Comparison of ENCODE assay signal across 8 cellular contexts in genomic region chrX:51461053-51462050, GRCh38. TPM values are rescaled to one million over a fixed set of nuclear protein-coding genes. Genes with fewer than 3 reads are reported as not detected.
A peak's percentile ranks its signal among the peaks of the same experiment; 100 is the strongest.
DNase-seq lines count a peak whose midpoint lies in the region; ATAC-seq and TF ChIP-seq lines count a peak whose summit lies in the region.

No MANE protein-coding gene starts in this region.

- ATAC-seq in activated CD8-positive, alpha-beta T cell treated with anti-CD3 and anti-CD28 coated beads, Interleukin-2, amount 10 ng/mL, durations not matched to agents 7 days and 5 days: no peak
- ATAC-seq in activated T-cell treated with anti-CD3 and anti-CD28 coated beads, Interleukin-2, amount 50 U/mL, for 4 hours: no peak

- DNase-seq in stimulated activated CD4-positive, alpha-beta T cell treated with anti-CD3 and anti-CD28 coated beads, Interleukin-4, amount 100 ng/mL, for 24 hours: peak; percentile 15
- DNase-seq in stimulated activated CD4-positive, alpha-beta T cell treated with anti-CD3 and anti-CD28 coated beads, Interleukin-12 subunit alpha, Interleukin-12 subunit beta, amount 100 ng/mL, for 4 hours: no peak
- DNase-seq in Karpas-422 (peak; percentile 75), iris pigment epithelial cell (ENCODE audit: low read depth) (peak; percentile 38), transverse colon (no peak), NCI-H774 (lab: John Stamatoyannopoulos, UW) (no peak)
- DNase-seq in activated CD8-positive, alpha-beta T cell treated with anti-CD3 and anti-CD28 coated beads, Interleukin-2, amount 10 ng/mL, durations not matched to agents 7 days and 5 days: peak; percentile 24
- no peak for DNase-seq in activated T-cell treated with anti-CD3 and anti-CD28 coated beads, Interleukin-2, amount 50 U/mL, for 4 hours

- no peaks in the 10 kb centered on the region for H3K27me3 Mint-ChIP-seq in activated CD8-positive, alpha-beta T cell treated with anti-CD3 and anti-CD28 coated beads, Interleukin-2, amount 10 ng/mL, durations not matched to agents 7 days and 5 days (ENCODE audit: low read depth)
- no peaks in the 10 kb centered on the region for H3K27me3 Mint-ChIP-seq in activated T-cell treated with anti-CD3 and anti-CD28 coated beads, Interleukin-2, amount 50 U/mL, for 4 hours (ENCODE audit: low read depth)

- intact Hi-C loops in transverse colon (cut with DNase I; ENCODE audit: low total_unique reads): no loop called here

- H3K27ac Mint-ChIP-seq in activated CD8-positive, alpha-beta T cell treated with anti-CD3 and anti-CD28 coated beads, Interleukin-2, amount 10 ng/mL, durations not matched to agents 7 days and 5 days: no peak overlapping the region

- no peak overlapping the region for H3K9ac ChIP-seq in Karpas-422 (ENCODE audit: low read length)

- H3K4me1 ChIP-seq in Karpas-422 (ENCODE audit: low read length): peaks cover 3% of the 10 kb centered on the region
- H3K4me1 ChIP-seq in transverse colon: no peaks in the 10 kb centered on the region

- H3K9me3 ChIP-seq in Karpas-422 (ENCODE audit: low read length): no peaks in the 10 kb centered on the region
- H3K9me3 ChIP-seq in transverse colon: no peaks in the 10 kb centered on the region

- POLR2A ChIA-PET in activated CD8-positive, alpha-beta T cell treated with anti-CD3 and anti-CD28 coated beads, Interleukin-2, amount 10 ng/mL, durations not matched to agents 7 days and 5 days (lab: Charles Lee): no interaction called here

- H3K36me3 ChIP-seq in Karpas-422 (ENCODE audit: insufficient read depth, low read length) (no peaks in the 10 kb centered on the region), transverse colon (no peaks in the 10 kb centered on the region)

- H4K20me1 ChIP-seq in Karpas-422 (ENCODE audit: insufficient read depth, low read depth, low read length): no peaks in the 10 kb centered on the region

- H3K27me3 ChIP-seq in Karpas-422 (ENCODE audit: low read length) (no peaks in the 10 kb centered on the region), transverse colon (no peaks in the 10 kb centered on the region)

- H3K36me3 Mint-ChIP-seq in activated CD8-positive, alpha-beta T cell treated with anti-CD3 and anti-CD28 coated beads, Interleukin-2, amount 10 ng/mL, durations not matched to agents 7 days and 5 days (ENCODE audit: low read depth): no peaks in the 10 kb centered on the region
- H3K36me3 Mint-ChIP-seq in activated T-cell treated with anti-CD3 and anti-CD28 coated beads, Interleukin-2, amount 50 U/mL, for 4 hours (ENCODE audit: insufficient read depth): no peaks in the 10 kb centered on the region

- H3K4me3 ChIP-seq in Karpas-422 (ENCODE audit: low read length): no peak overlapping the region
- no peak overlapping the region for H3K4me3 ChIP-seq in transverse colon

- CTCF ChIA-PET in activated CD8-positive, alpha-beta T cell treated with anti-CD3 and anti-CD28 coated beads, Interleukin-2, amount 10 ng/mL, durations not matched to agents 7 days and 5 days (lab: Charles Lee): interaction anchor here (0.6 to 3.5 kb wide), 7 partner anchors 9 to 924 kb away, joined by 3 to 42 read pairs (median 5); no protein-coding TSS in a partner anchor

- no peak overlapping the region for H3K4me3 Mint-ChIP-seq in activated CD8-positive, alpha-beta T cell treated with anti-CD3 and anti-CD28 coated beads, Interleukin-2, amount 10 ng/mL, durations not matched to agents 7 days and 5 days
- H3K4me3 Mint-ChIP-seq in activated T-cell treated with anti-CD3 and anti-CD28 coated beads, Interleukin-2, amount 50 U/mL, for 4 hours: no peak overlapping the region

- no peak overlapping the region for H2AFZ ChIP-seq in Karpas-422 (ENCODE audit: low read length)

- H3K79me2 ChIP-seq in Karpas-422 (ENCODE audit: low read length): no peaks in the 10 kb centered on the region

- H3K4me2 ChIP-seq in Karpas-422 (ENCODE audit: low read depth, low read length, poor library complexity, severe bottlenecking): no peak overlapping the region

- H3K4me1 Mint-ChIP-seq in activated CD8-positive, alpha-beta T cell treated with anti-CD3 and anti-CD28 coated beads, Interleukin-2, amount 10 ng/mL, durations not matched to agents 7 days and 5 days (ENCODE audit: low read depth): no peaks in the 10 kb centered on the region
- no peaks in the 10 kb centered on the region for H3K4me1 Mint-ChIP-seq in activated T-cell treated with anti-CD3 and anti-CD28 coated beads, Interleukin-2, amount 50 U/mL, for 4 hours (ENCODE audit: low read depth)

- no peak for TF ChIP-seq EP300 in transverse colon (IDR thresholded peaks at IDR 0.05; ENCODE audit: low read depth)

- TF ChIP-seq CTCF in transverse colon (IDR thresholded peaks at IDR 0.05): peak; percentile 44 to 92 (median 68)

- no peaks in the 10 kb centered on the region for H3K9me2 ChIP-seq in Karpas-422 (replicated peaks; ENCODE audit: insufficient read depth, low read length)

- TF ChIP-seq POLR2A in transverse colon (IDR thresholded peaks at IDR 0.05): no peak

- 43% methylated on average over 15 of the region's 15 CpGs; no CpG with 5 or more reads in 1 of the 2 donors for WGBS in transverse colon (ENCODE audit: low coverage in 1 of 2), 2 donors

- no peaks in the 10 kb centered on the region for H3K9me3 Mint-ChIP-seq in activated CD8-positive, alpha-beta T cell treated with anti-CD3 and anti-CD28 coated beads, Interleukin-2, amount 10 ng/mL, durations not matched to agents 7 days and 5 days (ENCODE audit: insufficient read depth)
- H3K9me3 Mint-ChIP-seq in activated T-cell treated with anti-CD3 and anti-CD28 coated beads, Interleukin-2, amount 50 U/mL, for 4 hours: no peaks in the 10 kb centered on the region

- H3K27ac ChIP-seq in Karpas-422 (ENCODE audit: low read length) (no peak overlapping the region), transverse colon (no peak overlapping the region)

- in situ Hi-C loops in transverse colon (cut with MboI; ENCODE audit: low pct_ligation_motif_present in 1 of 4, low pct_unique_long_range_greater_than_20kb in 1 of 4, low sequenced_read_pairs in 3 of 4): loop anchor here in 1 of 4 donors (25.0 kb wide), 1 partner anchor 324 kb away; no protein-coding TSS in a partner anchor

RNA-seq across cellular contexts. Expression of gene NUDT11, which starts 35.0 kb away (rescaled TPM):
- not detected in 2 replicates for total RNA-seq in Karpas-422 (2014; rRNA removed; shearing (Covaris generic); ENCODE audit: low replicate concordance)
- total RNA-seq in activated CD8-positive, alpha-beta T cell treated with anti-CD3 and anti-CD28 coated beads, Interleukin-2, amount 10 ng/mL, durations not matched to agents 7 days and 5 days: under 1 TPM; 0.29 to 0.47 TPM
- 1 to 10 TPM in 1 of 4 donors, under 1 TPM in 2, not detected in 1; 0.68 to 1.4 (median 0.80) TPM for total RNA-seq in transverse colon
- 1 to 10 TPM; 2.8 to 3.9 (median 2.9) TPM for total RNA-seq in activated T-cell treated with anti-CD3 and anti-CD28 coated beads, Interleukin-2, amount 50 U/mL, for 4 hours

Comparison
In these comparisons a context has a peak if more than half of its experiments do, and no peak if none do; other contexts are left out.
1. DNase-seq: peak in stimulated activated CD4-positive, alpha-beta T cell treated with anti-CD3 and anti-CD28 coated beads, Interleukin-4, amount 100 ng/mL, for 24 hours (single experiment), Karpas-422 (single experiment), activated CD8-positive, alpha-beta T cell treated with anti-CD3 and anti-CD28 coated beads, Interleukin-2, amount 10 ng/mL, durations not matched to agents 7 days and 5 days (single experiment) and iris pigment epithelial cell (single experiment); none in stimulated activated CD4-positive, alpha-beta T cell treated with anti-CD3 and anti-CD28 coated beads, Interleukin-12 subunit alpha, Interleukin-12 subunit beta, amount 100 ng/mL, for 4 hours (single experiment), transverse colon (single experiment), NCI-H774 (single experiment) and activated T-cell treated with anti-CD3 and anti-CD28 coated beads, Interleukin-2, amount 50 U/mL, for 4 hours (single experiment).